Comparison of ENCODE assay signal across 1 cellular context in genomic region chr9:109122726-109123621, GRCh38.
TF ChIP-seq lines count a peak whose summit lies in the region.

No MANE protein-coding gene starts in this region.

TF ChIP-seq in K562, 482 proteins besides CTCF, POLR2A, EP300 and RAD21 (continued from another document and continues in another):
- TF ChIP-seq UBTF (IDR thresholded peaks at IDR 0.05; ENCODE audit: borderline replicate concordance in 1 of 2, low read depth in 2 of 2, low read length in 2 of 2), result no peak
- no peak for TF ChIP-seq ZNF324 (CRISPR knock-in tag; IDR thresholded peaks at IDR 0.05)
- no peak for TF ChIP-seq KAT8 (IDR thresholded peaks at IDR 0.05; ENCODE audit: low read depth)
- peak in 1 of 2 experiments; percentile 25; a peak in 1 of 4 replicates for TF ChIP-seq ZNF639 (CRISPR knock-in tag; conservative IDR thresholded peaks at IDR 0.05 in 1 of 2, IDR thresholded peaks at IDR 0.05 in 1 of 2)
- TF ChIP-seq MYBL2 (IDR thresholded peaks at IDR 0.05; ENCODE audit: low read depth), result no peak
- TF ChIP-seq MYBL2 (CRISPR knock-in tag; IDR thresholded peaks at IDR 0.05; ENCODE audit: borderline replicate concordance), result no peak
- TF ChIP-seq FOXK2 (conservative IDR thresholded peaks at IDR 0.05 in 1 of 2, IDR thresholded peaks at IDR 0.05 in 1 of 2; ENCODE audit: low read depth in 2 of 2), result peak; percentile 74 to 75
- TF ChIP-seq PYGO2 (tag; IDR thresholded peaks at IDR 0.05), result no peak
- no peak for TF ChIP-seq NR4A1 (CRISPR knock-in tag; IDR thresholded peaks at IDR 0.05)
- TF ChIP-seq NR4A1 (tag; IDR thresholded peaks at IDR 0.05), result 0 out of 2 replicates have a peak, but pooled peaks have one; percentile 45
- peak; percentile 84 for TF ChIP-seq SMARCE1 (IDR thresholded peaks at IDR 0.05)
- TF ChIP-seq THAP7 (CRISPR knock-in tag; IDR thresholded peaks at IDR 0.05), result no peak
- peak; percentile 96 for TF ChIP-seq MAFF (IDR thresholded peaks at IDR 0.05; ENCODE audit: low read length)
- TF ChIP-seq CHD4 (IDR thresholded peaks at IDR 0.05; ENCODE audit: insufficient read depth, insufficient replicate concordance, low read depth, low read length, poor library complexity, severe bottlenecking), result no peak
- TF ChIP-seq ZBTB8A (IDR thresholded peaks at IDR 0.05; ENCODE audit: partially characterized antibody), result no peak
- TF ChIP-seq SMAD2 (IDR thresholded peaks at IDR 0.05; ENCODE audit: low read depth, low read length), result no peak
- peak; percentile 68 to 86; a peak in 3 of 4 replicates for TF ChIP-seq TRIM24 (IDR thresholded peaks at IDR 0.05)
- TF ChIP-seq SOX6 (IDR thresholded peaks at IDR 0.05), result peak; percentile 85
- TF ChIP-seq EWSR1 (IDR thresholded peaks at IDR 0.05; ENCODE audit: borderline replicate concordance, low read depth, partially characterized antibody), result no peak
- peak; percentile 99 for TF ChIP-seq NFE2L1 (tag; IDR thresholded peaks at IDR 0.05; ENCODE audit: borderline replicate concordance, low read depth)
- TF ChIP-seq KAT2B (IDR thresholded peaks at IDR 0.05; ENCODE audit: low read depth, low read length), result no peak
- TF ChIP-seq USF2 (CRISPR knock-in tag; IDR thresholded peaks at IDR 0.05), result no peak
- TF ChIP-seq SPI1 (IDR thresholded peaks at IDR 0.05; ENCODE audit: borderline replicate concordance, low read depth, low read length), result no peak
- no peak for TF ChIP-seq CTCFL (IDR thresholded peaks at IDR 0.05; ENCODE audit: borderline replicate concordance, insufficient read depth, low read depth, low read length, poor library complexity, severe bottlenecking)
- no peak for TF ChIP-seq POLR3A (IDR thresholded peaks at IDR 0.05; ENCODE audit: borderline replicate concordance, extremely low read depth, insufficient read depth, insufficient read length)
- no peak for TF ChIP-seq NFXL1 (CRISPR knock-in tag; IDR thresholded peaks at IDR 0.05)
- no peak for TF ChIP-seq IRF2 (CRISPR knock-in tag; IDR thresholded peaks at IDR 0.05)
- TF ChIP-seq NCOA4 (IDR thresholded peaks at IDR 0.05; ENCODE audit: partially characterized antibody), result no peak
- no peak for TF ChIP-seq PHB (CRISPR knock-in tag; IDR thresholded peaks at IDR 0.05)
- TF ChIP-seq USF1 (CRISPR knock-in tag; IDR thresholded peaks at IDR 0.05), result no peak
- TF ChIP-seq DIDO1 (tag; IDR thresholded peaks at IDR 0.05; ENCODE audit: low read depth), result no peak
- no peak for TF ChIP-seq BRF1 (IDR thresholded peaks at IDR 0.05; ENCODE audit: borderline replicate concordance, extremely low read depth, insufficient read length)
- TF ChIP-seq GTF3C2 (IDR thresholded peaks at IDR 0.05; ENCODE audit: borderline replicate concordance, extremely low read depth, insufficient read length), result no peak
- TF ChIP-seq TCF7 (IDR thresholded peaks at IDR 0.05; ENCODE audit: borderline replicate concordance), result no peak
- TF ChIP-seq RB1 (IDR thresholded peaks at IDR 0.05; ENCODE audit: low read depth), result no peak
- TF ChIP-seq LCOR (CRISPR knock-in tag; IDR thresholded peaks at IDR 0.05), result peak; percentile 93
- TF ChIP-seq ZNF445 (CRISPR knock-in tag; IDR thresholded peaks at IDR 0.05; ENCODE audit: low read depth), result no peak
- TF ChIP-seq ZNF41 (CRISPR knock-in tag; conservative IDR thresholded peaks at IDR 0.05), result no peak
- TF ChIP-seq CREM (IDR thresholded peaks at IDR 0.05; ENCODE audit: low read depth), result peak; percentile 33; the same call in 1 of the 2 replicates
- TF ChIP-seq CHD1 (IDR thresholded peaks at IDR 0.05; ENCODE audit: low read length), result no peak
- no peak for TF ChIP-seq HOMEZ (CRISPR knock-in tag; IDR thresholded peaks at IDR 0.05)
